ENCODE assay signal across 1 cellular context in the genomic region with DNA sequence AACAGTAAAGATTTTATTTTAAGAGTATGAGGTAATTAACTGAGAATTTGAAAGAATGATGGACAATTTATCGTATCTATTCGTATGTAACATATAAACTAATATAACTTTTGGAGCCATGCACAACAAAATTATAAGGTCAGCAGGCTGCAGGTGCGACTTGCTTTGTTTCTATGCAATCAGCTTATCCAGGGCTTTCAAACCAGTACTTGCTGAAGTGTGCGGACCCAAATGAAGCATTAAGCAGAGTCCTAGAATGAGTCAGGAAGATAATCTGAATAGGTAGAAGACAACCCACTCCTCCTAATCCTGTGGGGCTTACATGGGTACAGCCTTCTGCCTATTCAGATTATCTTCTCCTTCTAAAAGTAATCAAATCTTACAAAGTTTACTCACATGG.
TF ChIP-seq lines count a peak whose summit lies in the region.

No MANE protein-coding gene starts in this region.

TF ChIP-seq in K562, 482 proteins besides CTCF, POLR2A, EP300 and RAD21 (continued from another document):
- TF ChIP-seq, protein P1, sequence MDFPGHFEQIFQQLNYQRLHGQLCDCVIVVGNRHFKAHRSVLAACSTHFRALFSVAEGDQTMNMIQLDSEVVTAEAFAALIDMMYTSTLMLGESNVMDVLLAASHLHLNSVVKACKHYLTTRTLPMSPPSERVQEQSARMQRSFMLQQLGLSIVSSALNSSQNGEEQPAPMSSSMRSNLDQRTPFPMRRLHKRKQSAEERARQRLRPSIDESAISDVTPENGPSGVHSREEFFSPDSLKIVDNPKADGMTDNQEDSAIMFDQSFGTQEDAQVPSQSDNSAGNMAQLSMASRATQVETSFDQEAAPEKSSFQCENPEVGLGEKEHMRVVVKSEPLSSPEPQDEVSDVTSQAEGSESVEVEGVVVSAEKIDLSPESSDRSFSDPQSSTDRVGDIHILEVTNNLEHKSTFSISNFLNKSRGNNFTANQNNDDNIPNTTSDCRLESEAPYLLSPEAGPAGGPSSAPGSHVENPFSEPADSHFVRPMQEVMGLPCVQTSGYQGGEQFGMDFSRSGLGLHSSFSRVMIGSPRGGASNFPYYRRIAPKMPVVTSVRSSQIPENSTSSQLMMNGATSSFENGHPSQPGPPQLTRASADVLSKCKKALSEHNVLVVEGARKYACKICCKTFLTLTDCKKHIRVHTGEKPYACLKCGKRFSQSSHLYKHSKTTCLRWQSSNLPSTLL (IDR thresholded peaks at IDR 0.05), result peak; percentile 94
- TF ChIP-seq PTTG1 (tag; IDR thresholded peaks at IDR 0.05; ENCODE audit: low read depth) (no peak), CBFA2T3 (IDR thresholded peaks at IDR 0.05) (peak; percentile 7; the same call in 1 of the 2 replicates), GATAD2A (IDR thresholded peaks at IDR 0.05) (no peak), SETDB1 (IDR thresholded peaks at IDR 0.05; ENCODE audit: low read length) (no peak), CC2D1A (IDR thresholded peaks at IDR 0.05) (peak; percentile 92; the same call in 1 of the 2 replicates)
- TF ChIP-seq, protein P2, sequence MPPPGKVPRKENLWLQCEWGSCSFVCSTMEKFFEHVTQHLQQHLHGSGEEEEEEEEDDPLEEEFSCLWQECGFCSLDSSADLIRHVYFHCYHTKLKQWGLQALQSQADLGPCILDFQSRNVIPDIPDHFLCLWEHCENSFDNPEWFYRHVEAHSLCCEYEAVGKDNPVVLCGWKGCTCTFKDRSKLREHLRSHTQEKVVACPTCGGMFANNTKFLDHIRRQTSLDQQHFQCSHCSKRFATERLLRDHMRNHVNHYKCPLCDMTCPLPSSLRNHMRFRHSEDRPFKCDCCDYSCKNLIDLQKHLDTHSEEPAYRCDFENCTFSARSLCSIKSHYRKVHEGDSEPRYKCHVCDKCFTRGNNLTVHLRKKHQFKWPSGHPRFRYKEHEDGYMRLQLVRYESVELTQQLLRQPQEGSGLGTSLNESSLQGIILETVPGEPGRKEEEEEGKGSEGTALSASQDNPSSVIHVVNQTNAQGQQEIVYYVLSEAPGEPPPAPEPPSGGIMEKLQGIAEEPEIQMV (tag; conservative IDR thresholded peaks at IDR 0.05; ENCODE audit: low read depth), result peak; percentile 94
- TF ChIP-seq, protein P3, sequence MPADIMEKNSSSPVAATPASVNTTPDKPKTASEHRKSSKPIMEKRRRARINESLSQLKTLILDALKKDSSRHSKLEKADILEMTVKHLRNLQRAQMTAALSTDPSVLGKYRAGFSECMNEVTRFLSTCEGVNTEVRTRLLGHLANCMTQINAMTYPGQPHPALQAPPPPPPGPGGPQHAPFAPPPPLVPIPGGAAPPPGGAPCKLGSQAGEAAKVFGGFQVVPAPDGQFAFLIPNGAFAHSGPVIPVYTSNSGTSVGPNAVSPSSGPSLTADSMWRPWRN (IDR thresholded peaks at IDR 0.05; ENCODE audit: low read depth), result no peak
- TF ChIP-seq, protein P4, sequence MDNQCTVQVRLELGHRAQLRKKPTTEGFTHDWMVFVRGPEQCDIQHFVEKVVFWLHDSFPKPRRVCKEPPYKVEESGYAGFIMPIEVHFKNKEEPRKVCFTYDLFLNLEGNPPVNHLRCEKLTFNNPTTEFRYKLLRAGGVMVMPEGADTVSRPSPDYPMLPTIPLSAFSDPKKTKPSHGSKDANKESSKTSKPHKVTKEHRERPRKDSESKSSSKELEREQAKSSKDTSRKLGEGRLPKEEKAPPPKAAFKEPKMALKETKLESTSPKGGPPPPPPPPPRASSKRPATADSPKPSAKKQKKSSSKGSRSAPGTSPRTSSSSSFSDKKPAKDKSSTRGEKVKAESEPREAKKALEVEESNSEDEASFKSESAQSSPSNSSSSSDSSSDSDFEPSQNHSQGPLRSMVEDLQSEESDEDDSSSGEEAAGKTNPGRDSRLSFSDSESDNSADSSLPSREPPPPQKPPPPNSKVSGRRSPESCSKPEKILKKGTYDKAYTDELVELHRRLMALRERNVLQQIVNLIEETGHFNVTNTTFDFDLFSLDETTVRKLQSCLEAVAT (IDR thresholded peaks at IDR 0.05), result 0 out of 4 replicates have a peak, but pooled peaks of 1 of the 2 experiments have one; percentile 8
- TF ChIP-seq, protein P5, sequence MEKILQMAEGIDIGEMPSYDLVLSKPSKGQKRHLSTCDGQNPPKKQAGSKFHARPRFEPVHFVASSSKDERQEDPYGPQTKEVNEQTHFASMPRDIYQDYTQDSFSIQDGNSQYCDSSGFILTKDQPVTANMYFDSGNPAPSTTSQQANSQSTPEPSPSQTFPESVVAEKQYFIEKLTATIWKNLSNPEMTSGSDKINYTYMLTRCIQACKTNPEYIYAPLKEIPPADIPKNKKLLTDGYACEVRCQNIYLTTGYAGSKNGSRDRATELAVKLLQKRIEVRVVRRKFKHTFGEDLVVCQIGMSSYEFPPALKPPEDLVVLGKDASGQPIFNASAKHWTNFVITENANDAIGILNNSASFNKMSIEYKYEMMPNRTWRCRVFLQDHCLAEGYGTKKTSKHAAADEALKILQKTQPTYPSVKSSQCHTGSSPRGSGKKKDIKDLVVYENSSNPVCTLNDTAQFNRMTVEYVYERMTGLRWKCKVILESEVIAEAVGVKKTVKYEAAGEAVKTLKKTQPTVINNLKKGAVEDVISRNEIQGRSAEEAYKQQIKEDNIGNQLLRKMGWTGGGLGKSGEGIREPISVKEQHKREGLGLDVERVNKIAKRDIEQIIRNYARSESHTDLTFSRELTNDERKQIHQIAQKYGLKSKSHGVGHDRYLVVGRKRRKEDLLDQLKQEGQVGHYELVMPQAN (IDR thresholded peaks at IDR 0.05; ENCODE audit: borderline replicate concordance), result no peak
- TF ChIP-seq, protein P6, sequence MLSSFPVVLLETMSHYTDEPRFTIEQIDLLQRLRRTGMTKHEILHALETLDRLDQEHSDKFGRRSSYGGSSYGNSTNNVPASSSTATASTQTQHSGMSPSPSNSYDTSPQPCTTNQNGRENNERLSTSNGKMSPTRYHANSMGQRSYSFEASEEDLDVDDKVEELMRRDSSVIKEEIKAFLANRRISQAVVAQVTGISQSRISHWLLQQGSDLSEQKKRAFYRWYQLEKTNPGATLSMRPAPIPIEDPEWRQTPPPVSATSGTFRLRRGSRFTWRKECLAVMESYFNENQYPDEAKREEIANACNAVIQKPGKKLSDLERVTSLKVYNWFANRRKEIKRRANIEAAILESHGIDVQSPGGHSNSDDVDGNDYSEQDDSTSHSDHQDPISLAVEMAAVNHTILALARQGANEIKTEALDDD (IDR thresholded peaks at IDR 0.05), result 0 out of 2 replicates have a peak, but pooled peaks have one; percentile 38
